ENCODE assay signal across 8 cellular contexts in the genomic region with DNA sequence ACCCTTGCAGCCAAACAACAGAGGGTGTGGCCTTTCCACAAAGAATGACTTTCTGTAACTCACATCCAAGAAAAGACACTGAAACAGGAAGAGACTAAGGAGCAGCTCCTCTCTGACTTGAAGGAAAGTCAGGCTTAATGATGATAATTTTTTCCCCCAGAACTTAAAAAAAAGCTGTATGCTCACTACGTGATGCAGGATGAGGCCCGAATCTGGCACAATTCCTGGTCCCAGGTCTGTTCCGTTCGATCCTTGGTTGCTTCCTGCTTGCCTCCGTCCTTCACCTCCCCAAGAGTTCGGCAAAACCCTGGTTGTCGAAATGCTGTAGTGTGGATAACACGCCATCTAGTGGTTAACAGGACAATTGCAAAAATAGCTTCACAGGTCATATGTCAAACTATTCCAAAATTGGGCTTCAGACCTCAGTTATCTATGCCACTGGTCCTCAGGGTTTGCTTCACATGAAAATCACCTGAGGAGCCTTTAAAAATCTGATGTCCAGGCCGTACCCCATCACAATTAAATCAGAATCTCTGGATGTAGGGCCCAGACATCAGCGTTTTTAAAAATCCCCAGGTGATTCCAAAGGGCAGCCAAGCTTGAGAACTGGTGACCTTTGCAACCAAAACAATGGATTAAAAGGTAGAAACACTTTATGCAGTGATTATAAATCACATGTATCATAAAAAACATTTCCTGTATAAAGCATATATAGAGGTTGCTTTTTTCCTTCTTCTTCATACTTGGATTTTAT. TPM values are rescaled to one million over a fixed set of nuclear protein-coding genes. Genes with fewer than 3 reads are reported as not detected.
A peak's percentile ranks its signal among the peaks of the same experiment; 100 is the strongest.
DNase-seq lines count a peak whose midpoint lies in the region; ATAC-seq, FAIRE-seq and TF ChIP-seq lines count a peak whose summit lies in the region.

No MANE protein-coding gene starts in this region.

- peaks cover 0 to 10% (median 0%) of the 10 kb centered on the region in 7 donors for H3K27me3 ChIP-seq in spleen (replicated peaks in 1 of 7)

- H3K27ac ChIP-seq in kidney (ENCODE audit: low read depth in 2 of 2, low read length in 2 of 2) (no peak overlapping the region), spleen (peak overlapping the region in 3 of 8 donors; percentile 11 to 53 (median 22))

- peak; percentile 83 for ATAC-seq in GM18502 (IDR thresholded peaks at IDR 0.05; ENCODE audit: poor library complexity, unreplicated experiment)
- ATAC-seq in HG02970 (IDR thresholded peaks at IDR 0.05; ENCODE audit: low FRiP score, unreplicated experiment), result peak; percentile 82

- TF ChIP-seq POLR2A in spleen (IDR thresholded peaks at IDR 0.05), result no peak

- H3K4me3 ChIP-seq in AG09309 (ENCODE audit: control insufficient read depth, low read depth, low read length) (peak overlapping the region; percentile 16), kidney (ENCODE audit: low read length in 2 of 2) (peak overlapping the region; percentile 68 to 72), spleen (peak overlapping the region in 6 of 8 donors; percentile 19 to 62 (median 28))

- TF ChIP-seq CTCF in AG09309 (IDR thresholded peaks at IDR 0.05; ENCODE audit: control insufficient read depth, insufficient read depth, low read depth, low read length, missing control alignments), result peak; percentile 82
- peak; percentile 82 for TF ChIP-seq CTCF in kidney (IDR thresholded peaks at IDR 0.05; ENCODE audit: borderline replicate concordance, extremely low read depth, insufficient read depth)
- peak; percentile 62 to 90 (median 86) for TF ChIP-seq CTCF in spleen (IDR thresholded peaks at IDR 0.05 in 8 of 11, conservative IDR thresholded peaks at IDR 0.05 in 3 of 11)

- no peaks in the 10 kb centered on the region for H3K4me1 ChIP-seq in kidney (ENCODE audit: control insufficient read depth in 1 of 2, insufficient read depth in 1 of 2, low read depth in 1 of 2, low read length in 2 of 2)
- peaks cover 0 to 9% (median 8%) of the 10 kb centered on the region in 6 donors for H3K4me1 ChIP-seq in spleen

- WGBS in spleen, 5 donors, result 7 to 10% (median 8%) methylated on average over 10 of the region's 10 CpGs

- H3K36me3 ChIP-seq in kidney (ENCODE audit: control insufficient read depth in 1 of 2, insufficient read depth in 2 of 2, low read length in 2 of 2) (no peaks in the 10 kb centered on the region), spleen (no peaks in the 10 kb centered on the region)

- intact Hi-C loops in kidney (cut with DNase I), result loop anchor here (10.0 kb wide), 1 partner anchor 552 kb away; no protein-coding TSS in a partner anchor
- intact Hi-C loops in spleen (cut with DNase I; ENCODE audit: low total_unique reads), result loop anchor here (10.0 kb wide), 2 partner anchors 302 to 562 kb away; no protein-coding TSS in a partner anchor

- peak overlapping the region in 1 of 2 donors; percentile 70 for H3K9ac ChIP-seq in kidney (ENCODE audit: low read length in 2 of 2)

- FAIRE-seq in kidney (lab: Jason Lieb, UNC), result peak; percentile 27

- DNase-seq in AG09309 (ENCODE audit: low read depth), result peak; percentile 59
- DNase-seq in NCI-H1694 treated with DMSO at 0.1 percent for 48 hours (lab: John Stamatoyannopoulos, UW), result peak; percentile 74
- peak in 3 of 5 experiments; percentile 5 to 70 (median 30) for DNase-seq in T-helper 2 cell
- peak; percentile 48 for DNase-seq in central memory CD4-positive, alpha-beta T cell
- no peak for DNase-seq in kidney
- no peak for DNase-seq in spleen

- H3K9me3 ChIP-seq in kidney (ENCODE audit: control insufficient read depth in 1 of 2, low read length in 2 of 2), result no peaks in the 10 kb centered on the region
- H3K9me3 ChIP-seq in spleen, result no peaks in the 10 kb centered on the region

RNA-seq across cellular contexts. Expression of a gene that starts 28.1 kb away (rescaled TPM):
- total RNA-seq in kidney (23.2 TPM), spleen (1 to 10 TPM; 3.3 to 9.4 (median 4.1) TPM)
- polyA plus RNA-seq in kidney (ENCODE audit: insufficient read depth, low read depth, low replicate concordance) (4.5 TPM), spleen (10 to 100 TPM in 1 of 3 donors, 1 to 10 TPM in 2; 4.1 to 10.7 (median 4.2) TPM)

Comparison
In these comparisons a context has a peak if more than half of its experiments do, and no peak if none do; other contexts are left out.
1. DNase-seq: peak in AG09309 (single experiment), NCI-H1694 treated with DMSO at 0.1 percent for 48 hours (single experiment), T-helper 2 cell (3 of 5) and central memory CD4-positive, alpha-beta T cell (single experiment); none in kidney (single experiment) and spleen (single experiment).
2. H3K4me3 ChIP-seq: peak in every context shown above with its lines; median percentile 70 in kidney; 28 in spleen; 16 in AG09309.
3. Peak in every context shown above with its lines, with median percentiles within 50 percentile points of each other: CTCF ChIP-seq.